ENCODE assay signal across 1 cellular context in genomic region chr4:186169942-186170802, GRCh38.
A peak's percentile ranks its signal among the peaks of the same experiment; 100 is the strongest.
TF ChIP-seq lines count a peak whose summit lies in the region.

No MANE protein-coding gene starts in this region.

TF ChIP-seq in HepG2, 621 proteins besides CTCF, POLR2A, EP300 and RAD21 (continued from another document):
- TF ChIP-seq YY1 (IDR thresholded peaks at IDR 0.05; ENCODE audit: insufficient read depth, insufficient replicate concordance, low read depth, low read length) (no peak), MIER2 (CRISPR knock-in tag; IDR thresholded peaks at IDR 0.05) (no peak), DMTF1 (CRISPR knock-in tag; IDR thresholded peaks at IDR 0.05) (no peak), ZNF282 (IDR thresholded peaks at IDR 0.05; ENCODE audit: partially characterized antibody) (no peak), HDAC2 (CRISPR knock-in tag; IDR thresholded peaks at IDR 0.05) (no peak), ARNT (IDR thresholded peaks at IDR 0.05) (no peak), CREB3 (CRISPR knock-in tag; IDR thresholded peaks at IDR 0.05) (no peak), ZNF160 (CRISPR knock-in tag; IDR thresholded peaks at IDR 0.05) (no peak), BATF2 (CRISPR knock-in tag; IDR thresholded peaks at IDR 0.05) (no peak), ZNF333 (CRISPR knock-in tag; IDR thresholded peaks at IDR 0.05; ENCODE audit: borderline replicate concordance) (no peak), ZMYM3 (CRISPR knock-in tag; IDR thresholded peaks at IDR 0.05) (peak; percentile 73; the same call in 1 of the 2 replicates)
TF ChIP-seq in HepG2: peak in this region for 9.
